1 cellular context compared by ENCODE assay signal in the genomic region with DNA sequence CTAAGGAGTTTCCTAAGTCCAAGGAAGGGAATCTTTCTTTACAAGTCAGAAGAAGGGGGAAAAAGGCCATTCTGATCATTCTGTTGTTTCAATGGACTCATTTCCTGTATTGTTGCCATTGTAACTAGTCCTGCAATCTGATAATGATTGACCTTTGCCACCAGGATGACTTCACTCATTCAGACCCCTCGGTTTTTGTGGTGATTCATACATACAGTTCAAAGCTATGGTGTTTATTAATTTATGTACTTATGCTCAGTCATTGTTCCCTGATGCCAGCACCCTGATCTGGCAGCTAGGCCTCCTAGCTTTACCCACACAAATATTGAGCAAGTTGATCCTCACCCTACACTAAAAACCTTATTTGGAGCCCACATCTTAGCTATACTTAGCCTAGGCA.
TF ChIP-seq lines count a peak whose summit lies in the region.

No MANE protein-coding gene starts in this region.

TF ChIP-seq in SK-N-SH treated with all-trans-retinoic acid at 6 μM for 48 hours, 23 proteins besides CTCF, POLR2A, EP300 and RAD21 (continued from another document):
- TF ChIP-seq, protein P1, sequence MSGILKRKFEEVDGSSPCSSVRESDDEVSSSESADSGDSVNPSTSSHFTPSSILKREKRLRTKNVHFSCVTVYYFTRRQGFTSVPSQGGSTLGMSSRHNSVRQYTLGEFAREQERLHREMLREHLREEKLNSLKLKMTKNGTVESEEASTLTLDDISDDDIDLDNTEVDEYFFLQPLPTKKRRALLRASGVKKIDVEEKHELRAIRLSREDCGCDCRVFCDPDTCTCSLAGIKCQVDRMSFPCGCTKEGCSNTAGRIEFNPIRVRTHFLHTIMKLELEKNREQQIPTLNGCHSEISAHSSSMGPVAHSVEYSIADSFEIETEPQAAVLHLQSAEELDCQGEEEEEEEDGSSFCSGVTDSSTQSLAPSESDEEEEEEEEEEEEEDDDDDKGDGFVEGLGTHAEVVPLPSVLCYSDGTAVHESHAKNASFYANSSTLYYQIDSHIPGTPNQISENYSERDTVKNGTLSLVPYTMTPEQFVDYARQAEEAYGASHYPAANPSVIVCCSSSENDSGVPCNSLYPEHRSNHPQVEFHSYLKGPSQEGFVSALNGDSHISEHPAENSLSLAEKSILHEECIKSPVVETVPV (CRISPR knock-in tag; IDR thresholded peaks at IDR 0.05), result no peak
- TF ChIP-seq PPARA (CRISPR knock-in tag; IDR thresholded peaks at IDR 0.05; ENCODE audit: borderline replicate concordance), result no peak
- TF ChIP-seq, protein P2, sequence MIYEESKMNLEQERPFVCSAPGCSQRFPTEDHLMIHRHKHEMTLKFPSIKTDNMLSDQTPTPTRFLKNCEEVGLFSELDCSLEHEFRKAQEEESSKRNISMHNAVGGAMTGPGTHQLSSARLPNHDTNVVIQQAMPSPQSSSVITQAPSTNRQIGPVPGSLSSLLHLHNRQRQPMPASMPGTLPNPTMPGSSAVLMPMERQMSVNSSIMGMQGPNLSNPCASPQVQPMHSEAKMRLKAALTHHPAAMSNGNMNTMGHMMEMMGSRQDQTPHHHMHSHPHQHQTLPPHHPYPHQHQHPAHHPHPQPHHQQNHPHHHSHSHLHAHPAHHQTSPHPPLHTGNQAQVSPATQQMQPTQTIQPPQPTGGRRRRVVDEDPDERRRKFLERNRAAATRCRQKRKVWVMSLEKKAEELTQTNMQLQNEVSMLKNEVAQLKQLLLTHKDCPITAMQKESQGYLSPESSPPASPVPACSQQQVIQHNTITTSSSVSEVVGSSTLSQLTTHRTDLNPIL (CRISPR knock-in tag; IDR thresholded peaks at IDR 0.05; ENCODE audit: low read depth), result no peak
